Comparison of ENCODE assay signal across 31 cellular contexts in the genomic region with DNA sequence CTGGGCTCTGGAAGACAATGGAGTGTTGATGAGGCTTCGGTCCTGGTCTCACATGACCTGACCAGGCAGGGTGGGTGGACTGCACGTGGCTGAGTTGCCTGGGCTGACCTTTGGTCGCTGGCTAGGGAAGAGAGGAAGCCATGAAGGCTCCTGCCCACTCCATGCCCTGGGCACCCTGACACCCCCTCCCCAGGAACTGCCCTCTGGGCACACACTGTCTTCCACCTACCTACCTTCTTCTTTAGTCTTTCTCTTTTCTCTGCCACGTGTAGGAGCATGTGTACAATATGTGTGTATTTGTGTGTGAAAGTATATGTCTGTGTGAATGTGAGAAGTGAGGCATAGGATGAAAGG. TPM values are rescaled to one million over a fixed set of nuclear protein-coding genes. Genes with fewer than 3 reads are reported as not detected.
DNase-seq lines count a peak whose midpoint lies in the region; ATAC-seq and TF ChIP-seq lines count a peak whose summit lies in the region.
"Had no signal": no experiment of that assay in that cellular context is flagged by ENCODE, and none has a peak within 500 bp of the region (broad histone marks: within the 10 kb centered on the region; RNA-seq: fewer than 3 reads in every experiment).

No MANE protein-coding gene starts in this region.

- no peak for TF ChIP-seq EP300 in transverse colon (IDR thresholded peaks at IDR 0.05; ENCODE audit: low read depth)

- 63 to 83% methylated on average over 2 to 3 of the region's 4 CpGs for WGBS in endodermal cell (ENCODE audit: insufficient coverage in 1 of 2, insufficient read length in 1 of 2), 2 experiments
- WGBS in transverse colon (ENCODE audit: low coverage in 1 of 2), 2 donors = 43 to 46% methylated on average over 2 to 3 of the region's 4 CpGs

- H3K4me3 ChIP-seq in endodermal cell (ENCODE audit: low read length) (no peak overlapping the region), skin epidermis (no peak overlapping the region), transverse colon (no peak overlapping the region)
- H3K4me3 ChIP-seq: GM12878, heart right ventricle, left lung, prostate gland, SK-N-MC, tibial artery had no signal

- no peak for ATAC-seq in GM18870 (IDR thresholded peaks at IDR 0.05; ENCODE audit: unreplicated experiment)
- ATAC-seq in HG03520 (IDR thresholded peaks at IDR 0.05; ENCODE audit: unreplicated experiment) = no peak
- ATAC-seq: activated T-cell treated with anti-CD3 and anti-CD28 coated beads, Interleukin-2, amount 50 U/mL, for 4 hours; GM12878; left lung; naive thymus-derived CD8-positive, alpha-beta T cell had no signal

- H3K9ac ChIP-seq in endodermal cell (ENCODE audit: extremely low read depth, low read length, poor library complexity, severe bottlenecking) = no peak overlapping the region

- H3K27me3 ChIP-seq in endodermal cell (ENCODE audit: control insufficient read depth, insufficient read depth, low read length, poor library complexity, severe bottlenecking) (no peaks in the 10 kb centered on the region), transverse colon (peaks cover 8% of the 10 kb centered on the region)

- peak overlapping the region; percentile 92 for H3K27ac ChIP-seq in RWPE1
- no peak overlapping the region for H3K27ac ChIP-seq in endodermal cell (ENCODE audit: low read depth, low read length)
- H3K27ac ChIP-seq in skin epidermis = peak overlapping the region in 14 of 21 experiments; percentile 0 to 93 (median 82)
- no peak overlapping the region for H3K27ac ChIP-seq in transverse colon
- H3K27ac ChIP-seq: left lung, prostate gland, SK-N-MC, tibial artery had no signal

- peak overlapping the region; percentile 28 for H3K4me3 Mint-ChIP-seq in activated CD4-positive, alpha-beta T cell treated with anti-CD3 and anti-CD28 coated beads, Interleukin-2, amount 10 ng/mL, durations not matched to agents 24 days and 14 days
- H3K4me3 Mint-ChIP-seq in endodermal cell = no peak overlapping the region
- H3K4me3 Mint-ChIP-seq: activated T-cell treated with anti-CD3 and anti-CD28 coated beads, Interleukin-2, amount 50 U/mL, for 4 hours; HFFc6; mesothelial cell of epicardium had no signal

- no peak for TF ChIP-seq CTCF in RWPE1 (conservative IDR thresholded peaks at IDR 0.05; ENCODE audit: low read depth)
- no peak for TF ChIP-seq CTCF in endodermal cell (conservative IDR thresholded peaks at IDR 0.05)
- TF ChIP-seq CTCF in transverse colon (IDR thresholded peaks at IDR 0.05) = no peak

- DNase-seq in activated CD4-positive, alpha-beta T cell treated with anti-CD3 and anti-CD28 coated beads, Interleukin-2, amount 10 ng/mL, durations not matched to agents 24 days and 14 days = no peak
- no peak for DNase-seq in activated CD4-positive, alpha-beta T cell treated with anti-CD3 and anti-CD28 coated beads for 48 hours
- no peak for DNase-seq in RWPE1 (ENCODE audit: low spot score)
- DNase-seq in endodermal cell = peak; percentile 49
- DNase-seq in transverse colon = no peak
- DNase-seq: activated CD8-positive, alpha-beta memory T cell treated with anti-CD3 and anti-CD28 coated beads for 24 hours; activated naive CD4-positive, alpha-beta T cell treated with anti-CD3 and anti-CD28 coated beads, Interleukin-2, amount 50 U/mL, for 16 hours; activated T-cell treated with anti-CD3 and anti-CD28 coated beads, Interleukin-2, amount 50 U/mL, for 4 hours; Caco-2; DND-41; heart right ventricle; HFFc6; naive thymus-derived CD8-positive, alpha-beta T cell; NCI-H1105; NCI-H2107; NK-92 treated with Interleukin-12 subunit alpha and Interleukin-12 subunit beta, amount 100 ng/mL, for 24 hours; small intestine; stimulated activated CD4-positive, alpha-beta T cell treated with anti-CD3 and anti-CD28 coated beads, Interleukin-2, amount 100 ng/mL, for 24 hours; stimulated activated naive CD4-positive, alpha-beta T cell; tibial artery had no signal

- intact Hi-C loops in activated CD4-positive, alpha-beta T cell treated with anti-CD3 and anti-CD28 coated beads, Interleukin-2, amount 10 ng/mL, durations not matched to agents 24 days and 14 days (cut with micrococcal nuclease) = no loop called here
- intact Hi-C loops in transverse colon (cut with DNase I; ENCODE audit: low total_unique reads) = no loop called here

- peaks cover 50% of the 10 kb centered on the region for H3K4me1 Mint-ChIP-seq in activated CD4-positive, alpha-beta T cell treated with anti-CD3 and anti-CD28 coated beads, Interleukin-2, amount 10 ng/mL, durations not matched to agents 24 days and 14 days
- H3K4me1 Mint-ChIP-seq in endodermal cell = peaks cover 45% of the 10 kb centered on the region

- H3K9me3 ChIP-seq in endodermal cell (ENCODE audit: control insufficient read depth, low read length) (no peaks in the 10 kb centered on the region), transverse colon (no peaks in the 10 kb centered on the region)
- H3K9me3 ChIP-seq: Caco-2, heart right ventricle, left lung, prostate gland, tibial artery had no signal

- in situ Hi-C loops in transverse colon (cut with MboI; ENCODE audit: low pct_ligation_motif_present in 1 of 4, low pct_unique_long_range_greater_than_20kb in 1 of 4, low sequenced_read_pairs in 3 of 4) = loop anchor here in 1 of 4 donors (25.0 kb wide), 1 partner anchor 806 kb away; no protein-coding TSS in a partner anchor

- H3K27me3 Mint-ChIP-seq in activated CD4-positive, alpha-beta T cell treated with anti-CD3 and anti-CD28 coated beads, Interleukin-2, amount 10 ng/mL, durations not matched to agents 24 days and 14 days = no peaks in the 10 kb centered on the region
- peaks cover 6% of the 10 kb centered on the region for H3K27me3 Mint-ChIP-seq in endodermal cell (ENCODE audit: insufficient read depth)

- CTCF ChIA-PET in RWPE1 (lab: Yijun Ruan, JAX) = no interaction called here

- H3K27ac Mint-ChIP-seq in activated CD4-positive, alpha-beta T cell treated with anti-CD3 and anti-CD28 coated beads, Interleukin-2, amount 10 ng/mL, durations not matched to agents 24 days and 14 days = peak overlapping the region; percentile 69
- H3K27ac Mint-ChIP-seq in endodermal cell = no peak overlapping the region
- H3K27ac Mint-ChIP-seq: HFFc6, mesothelial cell of epicardium had no signal

- H3K9me3 Mint-ChIP-seq in activated CD4-positive, alpha-beta T cell treated with anti-CD3 and anti-CD28 coated beads, Interleukin-2, amount 10 ng/mL, durations not matched to agents 24 days and 14 days = no peaks in the 10 kb centered on the region
- no peaks in the 10 kb centered on the region for H3K9me3 Mint-ChIP-seq in endodermal cell
- H3K9me3 Mint-ChIP-seq: activated T-cell treated with anti-CD3 and anti-CD28 coated beads, Interleukin-2, amount 50 U/mL, for 4 hours; HFFc6; mesothelial cell of epicardium; naive thymus-derived CD8-positive, alpha-beta T cell had no signal

- POLR2A ChIA-PET in RWPE1 (lab: Yijun Ruan, JAX; ENCODE audit: low non-redundant PET) = no interaction called here

- H3K36me3 ChIP-seq in endodermal cell (ENCODE audit: control insufficient read depth, insufficient read depth, low read length) = no peaks in the 10 kb centered on the region
- no peaks in the 10 kb centered on the region for H3K36me3 ChIP-seq in transverse colon
- H3K36me3 ChIP-seq: left lung, prostate gland had no signal

- no peak for TF ChIP-seq POLR2A in transverse colon (IDR thresholded peaks at IDR 0.05)

- H3K4me1 ChIP-seq in endodermal cell (ENCODE audit: control insufficient read depth, insufficient read depth, low read length) (peaks cover 28% of the 10 kb centered on the region), transverse colon (peaks cover 14 to 20% (median 18%) of the 10 kb centered on the region in 4 donors)
- H3K4me1 ChIP-seq: Caco-2, prostate gland had no signal

- peaks cover 11% of the 10 kb centered on the region for H3K36me3 Mint-ChIP-seq in activated CD4-positive, alpha-beta T cell treated with anti-CD3 and anti-CD28 coated beads, Interleukin-2, amount 10 ng/mL, durations not matched to agents 24 days and 14 days (ENCODE audit: low read depth)
- H3K36me3 Mint-ChIP-seq in endodermal cell (ENCODE audit: low read depth) = peaks cover under 1% of the 10 kb centered on the region
- H3K36me3 Mint-ChIP-seq: mesothelial cell of epicardium had no signal

RNA-seq across cellular contexts. Expression of gene POU3F1, which starts 15.1 kb away (rescaled TPM):
- 1.4 and 1.5 TPM in 2 replicates for total RNA-seq in activated CD4-positive, alpha-beta T cell treated with anti-CD3 and anti-CD28 coated beads, Interleukin-2, amount 10 ng/mL, durations not matched to agents 24 days and 14 days
- total RNA-seq in endodermal cell = under 1 TPM; 0.20 to 0.46 TPM
- 9.7 TPM for polyA plus RNA-seq in endodermal cell (2013, experiment 1 of 2)
- 8.6 TPM for polyA plus RNA-seq in endodermal cell (2013, experiment 2 of 2)
- total RNA-seq in transverse colon = not detected
- total RNA-seq: A172, Caco-2, epithelial cell of proximal tubule, left lung, NCI-H460 had no signal
- polyA plus RNA-seq: small intestine had no signal

RNA-seq across cellular contexts. Expression of gene UTP11, which starts 19.0 kb away (rescaled TPM):
- 99.5 and 111 TPM in 2 replicates for total RNA-seq in activated CD4-positive, alpha-beta T cell treated with anti-CD3 and anti-CD28 coated beads, Interleukin-2, amount 10 ng/mL, durations not matched to agents 24 days and 14 days
- 10 to 100 TPM; 40.9 to 46.3 TPM for total RNA-seq in endodermal cell
- polyA plus RNA-seq in endodermal cell (2013, experiment 1 of 2) = 50.0 TPM
- 54.7 TPM for polyA plus RNA-seq in endodermal cell (2013, experiment 2 of 2)
- 10 to 100 TPM in 2 of 4 donors, 1 to 10 TPM in 2; 3.2 to 22.2 (median 15.3) TPM for total RNA-seq in transverse colon

RNA-seq across cellular contexts. Expression of gene FHL3, which starts 26.2 kb away (rescaled TPM):
- total RNA-seq in activated CD4-positive, alpha-beta T cell treated with anti-CD3 and anti-CD28 coated beads, Interleukin-2, amount 10 ng/mL, durations not matched to agents 24 days and 14 days = 40.8 and 41.9 TPM in 2 replicates
- total RNA-seq in endodermal cell (10 to 100 TPM; 20.5 to 20.6 TPM), transverse colon (10 to 100 TPM in 3 of 4 donors, 1 to 10 TPM in 1; 3.0 to 19.1 (median 12.2) TPM)
- 22.3 TPM for polyA plus RNA-seq in endodermal cell (2013, experiment 1 of 2)
- 22.3 TPM for polyA plus RNA-seq in endodermal cell (2013, experiment 2 of 2)

RNA-seq across cellular contexts. Expression of gene SF3A3, which starts 41.7 kb away (rescaled TPM):
- total RNA-seq in activated CD4-positive, alpha-beta T cell treated with anti-CD3 and anti-CD28 coated beads, Interleukin-2, amount 10 ng/mL, durations not matched to agents 24 days and 14 days = 132 and 144 TPM in 2 replicates
- total RNA-seq in endodermal cell = 10 to 100 TPM; 89.3 to 97.0 TPM
- polyA plus RNA-seq in endodermal cell (2013, experiment 1 of 2) = 86.4 TPM
- 84.4 TPM for polyA plus RNA-seq in endodermal cell (2013, experiment 2 of 2)
- 10 to 100 TPM; 17.7 to 55.0 (median 39.5) TPM for total RNA-seq in transverse colon

Comparison
In these comparisons a context has a peak if more than half of its experiments do, and no peak if none do; other contexts are left out.
1. H3K27ac ChIP-seq: peak in RWPE1 (single experiment) and skin epidermis (14 of 21); none in endodermal cell (single experiment) and transverse colon (0 of 4).